In the genomic region with DNA sequence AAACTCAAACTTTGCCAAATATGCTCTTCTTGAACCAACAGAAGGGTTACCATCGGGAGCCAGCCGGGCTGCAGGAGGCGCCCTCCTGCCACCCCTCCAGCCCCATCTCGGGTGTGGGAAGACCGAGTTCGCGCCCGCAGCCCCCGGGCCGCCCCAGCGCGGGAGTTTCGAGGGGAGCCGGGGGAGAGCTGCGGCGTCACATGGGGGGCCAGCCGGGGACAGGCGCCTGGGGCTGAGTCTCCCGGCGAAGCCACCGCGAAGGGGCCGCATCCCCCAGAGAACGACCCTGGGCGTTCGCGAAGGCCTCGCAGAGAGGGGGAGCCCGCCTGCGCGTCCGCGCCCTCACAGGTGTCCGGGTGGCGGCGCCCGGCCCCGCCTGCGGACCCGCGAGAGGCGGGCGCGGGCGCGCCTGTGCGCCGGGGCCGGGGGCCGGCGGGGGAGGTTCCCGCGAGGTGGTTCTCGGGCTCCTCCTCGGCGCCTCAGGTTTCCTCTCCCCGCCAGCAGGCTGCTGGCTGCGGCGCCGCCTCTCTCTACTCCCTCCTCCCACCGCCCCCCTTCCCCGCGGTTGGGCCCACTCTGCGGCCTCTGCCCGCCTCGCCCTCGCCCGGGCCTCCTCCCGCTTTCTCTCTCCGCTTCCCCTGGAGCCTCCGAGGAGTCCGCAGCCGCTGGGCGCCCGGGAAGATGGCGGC, we compare ENCODE assay signal across 1 cellular context.
A peak's percentile ranks its signal among the peaks of the same experiment; 100 is the strongest.
TF ChIP-seq lines count a peak whose summit lies in the region.

A gene with protein sequence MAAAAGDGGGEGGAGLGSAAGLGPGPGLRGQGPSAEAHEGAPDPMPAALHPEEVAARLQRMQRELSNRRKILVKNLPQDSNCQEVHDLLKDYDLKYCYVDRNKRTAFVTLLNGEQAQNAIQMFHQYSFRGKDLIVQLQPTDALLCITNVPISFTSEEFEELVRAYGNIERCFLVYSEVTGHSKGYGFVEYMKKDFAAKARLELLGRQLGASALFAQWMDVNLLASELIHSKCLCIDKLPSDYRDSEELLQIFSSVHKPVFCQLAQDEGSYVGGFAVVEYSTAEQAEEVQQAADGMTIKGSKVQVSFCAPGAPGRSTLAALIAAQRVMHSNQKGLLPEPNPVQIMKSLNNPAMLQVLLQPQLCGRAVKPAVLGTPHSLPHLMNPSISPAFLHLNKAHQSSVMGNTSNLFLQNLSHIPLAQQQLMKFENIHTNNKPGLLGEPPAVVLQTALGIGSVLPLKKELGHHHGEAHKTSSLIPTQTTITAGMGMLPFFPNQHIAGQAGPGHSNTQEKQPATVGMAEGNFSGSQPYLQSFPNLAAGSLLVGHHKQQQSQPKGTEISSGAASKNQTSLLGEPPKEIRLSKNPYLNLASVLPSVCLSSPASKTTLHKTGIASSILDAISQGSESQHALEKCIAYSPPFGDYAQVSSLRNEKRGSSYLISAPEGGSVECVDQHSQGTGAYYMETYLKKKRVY (plus strand): TSS at position 584 of the 689 bp plus-strand sequence. CDS start 98 bp downstream, at position 682.

TF ChIP-seq in K562, 482 proteins besides CTCF, POLR2A, EP300 and RAD21 (continued from another document and continues in another):
- TF ChIP-seq, protein P1, sequence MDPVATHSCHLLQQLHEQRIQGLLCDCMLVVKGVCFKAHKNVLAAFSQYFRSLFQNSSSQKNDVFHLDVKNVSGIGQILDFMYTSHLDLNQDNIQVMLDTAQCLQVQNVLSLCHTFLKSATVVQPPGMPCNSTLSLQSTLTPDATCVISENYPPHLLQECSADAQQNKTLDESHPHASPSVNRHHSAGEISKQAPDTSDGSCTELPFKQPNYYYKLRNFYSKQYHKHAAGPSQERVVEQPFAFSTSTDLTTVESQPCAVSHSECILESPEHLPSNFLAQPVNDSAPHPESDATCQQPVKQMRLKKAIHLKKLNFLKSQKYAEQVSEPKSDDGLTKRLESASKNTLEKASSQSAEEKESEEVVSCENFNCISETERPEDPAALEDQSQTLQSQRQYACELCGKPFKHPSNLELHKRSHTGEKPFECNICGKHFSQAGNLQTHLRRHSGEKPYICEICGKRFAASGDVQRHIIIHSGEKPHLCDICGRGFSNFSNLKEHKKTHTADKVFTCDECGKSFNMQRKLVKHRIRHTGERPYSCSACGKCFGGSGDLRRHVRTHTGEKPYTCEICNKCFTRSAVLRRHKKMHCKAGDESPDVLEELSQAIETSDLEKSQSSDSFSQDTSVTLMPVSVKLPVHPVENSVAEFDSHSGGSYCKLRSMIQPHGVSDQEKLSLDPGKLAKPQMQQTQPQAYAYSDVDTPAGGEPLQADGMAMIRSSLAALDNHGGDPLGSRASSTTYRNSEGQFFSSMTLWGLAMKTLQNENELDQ (CRISPR knock-in tag; IDR thresholded peaks at IDR 0.05; ENCODE audit: borderline replicate concordance) = no peak
- TF ChIP-seq ATF7 (IDR thresholded peaks at IDR 0.05) (peak; percentile 81; the same call in 1 of the 2 replicates), PYGO2 (tag; IDR thresholded peaks at IDR 0.05) (no peak), TRIM28 (IDR thresholded peaks at IDR 0.05) (no peak), MCM3 (IDR thresholded peaks at IDR 0.05) (no peak), PCBP1 (IDR thresholded peaks at IDR 0.05; ENCODE audit: low read depth, low read length, poor library complexity, severe bottlenecking) (no peak), BCL6 (CRISPR knock-in tag; IDR thresholded peaks at IDR 0.05) (no peak), NFE2 (IDR thresholded peaks at IDR 0.05; ENCODE audit: low read depth) (no peak), ZFP1 (CRISPR knock-in tag; IDR thresholded peaks at IDR 0.05) (no peak), ZNF239 (CRISPR knock-in tag; IDR thresholded peaks at IDR 0.05) (no peak), ASH1L (IDR thresholded peaks at IDR 0.05; ENCODE audit: borderline replicate concordance, low read depth, partially characterized antibody) (no peak), MAZ (CRISPR knock-in tag; conservative IDR thresholded peaks at IDR 0.05 in 1 of 2, IDR thresholded peaks at IDR 0.05 in 1 of 2) (peak; percentile 87 to 89), KDM1A (IDR thresholded peaks at IDR 0.05) (no peak), EWSR1 (IDR thresholded peaks at IDR 0.05; ENCODE audit: borderline replicate concordance, low read depth, partially characterized antibody) (no peak), MTA1 (IDR thresholded peaks at IDR 0.05; ENCODE audit: borderline replicate concordance) (no peak), PRPF4 (IDR thresholded peaks at IDR 0.05; ENCODE audit: insufficient read depth, low read depth, low read length, poor library complexity, severe bottlenecking) (no peak), ARNT (IDR thresholded peaks at IDR 0.05) (no peak), ZNF785 (CRISPR knock-in tag; IDR thresholded peaks at IDR 0.05) (no peak), ARID2 (IDR thresholded peaks at IDR 0.05) (no peak), HNRNPK (IDR thresholded peaks at IDR 0.05; ENCODE audit: low read depth, low read length, poor library complexity, severe bottlenecking) (no peak), IRF2 (CRISPR knock-in tag; IDR thresholded peaks at IDR 0.05) (no peak), POLR3G (IDR thresholded peaks at IDR 0.05; ENCODE audit: extremely low read depth, insufficient read length, insufficient replicate concordance) (no peak), SMARCA5 (IDR thresholded peaks at IDR 0.05) (no peak), U2AF2 (optimal IDR thresholded peaks at IDR 0.05; ENCODE audit: low read depth, low read length) (no peak), SRSF9 (IDR thresholded peaks at IDR 0.05; ENCODE audit: borderline replicate concordance, low read depth, low read length) (no peak), FOXK1 (CRISPR knock-in tag; IDR thresholded peaks at IDR 0.05; ENCODE audit: borderline replicate concordance) (no peak), YY1 (IDR thresholded peaks at IDR 0.05; ENCODE audit: borderline replicate concordance in 1 of 3, control insufficient read depth in 1 of 3, extremely low read depth in 1 of 3, insufficient read depth in 3 of 3, insufficient read length in 1 of 3, insufficient replicate concordance in 2 of 3, low read depth in 1 of 3, low read length in 2 of 3) (peak in 2 of 3 experiments; percentile 26 to 72), NFATC3 (IDR thresholded peaks at IDR 0.05) (no peak), HDAC6 (IDR thresholded peaks at IDR 0.05; ENCODE audit: low read depth, low read length) (no peak), ZNF717 (CRISPR knock-in tag; IDR thresholded peaks at IDR 0.05) (no peak), NR2C2 (CRISPR knock-in tag; IDR thresholded peaks at IDR 0.05) (no peak), NR2C2 (tag; IDR thresholded peaks at IDR 0.05) (no peak; the same call in 1 of the 2 replicates), ESRRA (IDR thresholded peaks at IDR 0.05; ENCODE audit: borderline replicate concordance, low read depth) (peak; percentile 51; the same call in 1 of the 2 replicates)
- TF ChIP-seq, protein P2, sequence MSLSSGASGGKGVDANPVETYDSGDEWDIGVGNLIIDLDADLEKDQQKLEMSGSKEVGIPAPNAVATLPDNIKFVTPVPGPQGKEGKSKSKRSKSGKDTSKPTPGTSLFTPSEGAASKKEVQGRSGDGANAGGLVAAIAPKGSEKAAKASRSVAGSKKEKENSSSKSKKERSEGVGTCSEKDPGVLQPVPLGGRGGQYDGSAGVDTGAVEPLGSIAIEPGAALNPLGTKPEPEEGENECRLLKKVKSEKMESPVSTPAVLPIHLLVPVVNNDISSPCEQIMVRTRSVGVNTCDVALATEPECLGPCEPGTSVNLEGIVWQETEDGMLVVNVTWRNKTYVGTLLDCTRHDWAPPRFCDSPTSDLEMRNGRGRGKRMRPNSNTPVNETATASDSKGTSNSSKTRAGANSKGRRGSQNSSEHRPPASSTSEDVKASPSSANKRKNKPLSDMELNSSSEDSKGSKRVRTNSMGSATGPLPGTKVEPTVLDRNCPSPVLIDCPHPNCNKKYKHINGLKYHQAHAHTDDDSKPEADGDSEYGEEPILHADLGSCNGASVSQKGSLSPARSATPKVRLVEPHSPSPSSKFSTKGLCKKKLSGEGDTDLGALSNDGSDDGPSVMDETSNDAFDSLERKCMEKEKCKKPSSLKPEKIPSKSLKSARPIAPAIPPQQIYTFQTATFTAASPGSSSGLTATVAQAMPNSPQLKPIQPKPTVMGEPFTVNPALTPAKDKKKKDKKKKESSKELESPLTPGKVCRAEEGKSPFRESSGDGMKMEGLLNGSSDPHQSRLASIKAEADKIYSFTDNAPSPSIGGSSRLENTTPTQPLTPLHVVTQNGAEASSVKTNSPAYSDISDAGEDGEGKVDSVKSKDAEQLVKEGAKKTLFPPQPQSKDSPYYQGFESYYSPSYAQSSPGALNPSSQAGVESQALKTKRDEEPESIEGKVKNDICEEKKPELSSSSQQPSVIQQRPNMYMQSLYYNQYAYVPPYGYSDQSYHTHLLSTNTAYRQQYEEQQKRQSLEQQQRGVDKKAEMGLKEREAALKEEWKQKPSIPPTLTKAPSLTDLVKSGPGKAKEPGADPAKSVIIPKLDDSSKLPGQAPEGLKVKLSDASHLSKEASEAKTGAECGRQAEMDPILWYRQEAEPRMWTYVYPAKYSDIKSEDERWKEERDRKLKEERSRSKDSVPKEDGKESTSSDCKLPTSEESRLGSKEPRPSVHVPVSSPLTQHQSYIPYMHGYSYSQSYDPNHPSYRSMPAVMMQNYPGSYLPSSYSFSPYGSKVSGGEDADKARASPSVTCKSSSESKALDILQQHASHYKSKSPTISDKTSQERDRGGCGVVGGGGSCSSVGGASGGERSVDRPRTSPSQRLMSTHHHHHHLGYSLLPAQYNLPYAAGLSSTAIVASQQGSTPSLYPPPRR (CRISPR knock-in tag; IDR thresholded peaks at IDR 0.05; ENCODE audit: borderline replicate concordance) = no peak
- TF ChIP-seq, protein P3, sequence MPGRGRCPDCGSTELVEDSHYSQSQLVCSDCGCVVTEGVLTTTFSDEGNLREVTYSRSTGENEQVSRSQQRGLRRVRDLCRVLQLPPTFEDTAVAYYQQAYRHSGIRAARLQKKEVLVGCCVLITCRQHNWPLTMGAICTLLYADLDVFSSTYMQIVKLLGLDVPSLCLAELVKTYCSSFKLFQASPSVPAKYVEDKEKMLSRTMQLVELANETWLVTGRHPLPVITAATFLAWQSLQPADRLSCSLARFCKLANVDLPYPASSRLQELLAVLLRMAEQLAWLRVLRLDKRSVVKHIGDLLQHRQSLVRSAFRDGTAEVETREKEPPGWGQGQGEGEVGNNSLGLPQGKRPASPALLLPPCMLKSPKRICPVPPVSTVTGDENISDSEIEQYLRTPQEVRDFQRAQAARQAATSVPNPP (IDR thresholded peaks at IDR 0.05; ENCODE audit: borderline replicate concordance, insufficient read depth, insufficient read length) = no peak
- TF ChIP-seq, protein P4, sequence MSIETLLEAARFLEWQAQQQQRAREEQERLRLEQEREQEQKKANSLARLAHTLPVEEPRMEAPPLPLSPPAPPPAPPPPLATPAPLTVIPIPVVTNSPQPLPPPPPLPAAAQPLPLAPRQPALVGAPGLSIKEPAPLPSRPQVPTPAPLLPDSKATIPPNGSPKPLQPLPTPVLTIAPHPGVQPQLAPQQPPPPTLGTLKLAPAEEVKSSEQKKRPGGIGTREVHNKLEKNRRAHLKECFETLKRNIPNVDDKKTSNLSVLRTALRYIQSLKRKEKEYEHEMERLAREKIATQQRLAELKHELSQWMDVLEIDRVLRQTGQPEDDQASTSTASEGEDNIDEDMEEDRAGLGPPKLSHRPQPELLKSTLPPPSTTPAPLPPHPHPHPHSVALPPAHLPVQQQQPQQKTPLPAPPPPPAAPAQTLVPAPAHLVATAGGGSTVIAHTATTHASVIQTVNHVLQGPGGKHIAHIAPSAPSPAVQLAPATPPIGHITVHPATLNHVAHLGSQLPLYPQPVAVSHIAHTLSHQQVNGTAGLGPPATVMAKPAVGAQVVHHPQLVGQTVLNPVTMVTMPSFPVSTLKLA (conservative IDR thresholded peaks at IDR 0.05) = 0 out of 4 replicates have a peak, but pooled peaks of 1 of the 2 experiments have one; percentile 16
- TF ChIP-seq, protein P5, sequence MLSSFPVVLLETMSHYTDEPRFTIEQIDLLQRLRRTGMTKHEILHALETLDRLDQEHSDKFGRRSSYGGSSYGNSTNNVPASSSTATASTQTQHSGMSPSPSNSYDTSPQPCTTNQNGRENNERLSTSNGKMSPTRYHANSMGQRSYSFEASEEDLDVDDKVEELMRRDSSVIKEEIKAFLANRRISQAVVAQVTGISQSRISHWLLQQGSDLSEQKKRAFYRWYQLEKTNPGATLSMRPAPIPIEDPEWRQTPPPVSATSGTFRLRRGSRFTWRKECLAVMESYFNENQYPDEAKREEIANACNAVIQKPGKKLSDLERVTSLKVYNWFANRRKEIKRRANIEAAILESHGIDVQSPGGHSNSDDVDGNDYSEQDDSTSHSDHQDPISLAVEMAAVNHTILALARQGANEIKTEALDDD (IDR thresholded peaks at IDR 0.05) = no peak
- TF ChIP-seq, protein P6, sequence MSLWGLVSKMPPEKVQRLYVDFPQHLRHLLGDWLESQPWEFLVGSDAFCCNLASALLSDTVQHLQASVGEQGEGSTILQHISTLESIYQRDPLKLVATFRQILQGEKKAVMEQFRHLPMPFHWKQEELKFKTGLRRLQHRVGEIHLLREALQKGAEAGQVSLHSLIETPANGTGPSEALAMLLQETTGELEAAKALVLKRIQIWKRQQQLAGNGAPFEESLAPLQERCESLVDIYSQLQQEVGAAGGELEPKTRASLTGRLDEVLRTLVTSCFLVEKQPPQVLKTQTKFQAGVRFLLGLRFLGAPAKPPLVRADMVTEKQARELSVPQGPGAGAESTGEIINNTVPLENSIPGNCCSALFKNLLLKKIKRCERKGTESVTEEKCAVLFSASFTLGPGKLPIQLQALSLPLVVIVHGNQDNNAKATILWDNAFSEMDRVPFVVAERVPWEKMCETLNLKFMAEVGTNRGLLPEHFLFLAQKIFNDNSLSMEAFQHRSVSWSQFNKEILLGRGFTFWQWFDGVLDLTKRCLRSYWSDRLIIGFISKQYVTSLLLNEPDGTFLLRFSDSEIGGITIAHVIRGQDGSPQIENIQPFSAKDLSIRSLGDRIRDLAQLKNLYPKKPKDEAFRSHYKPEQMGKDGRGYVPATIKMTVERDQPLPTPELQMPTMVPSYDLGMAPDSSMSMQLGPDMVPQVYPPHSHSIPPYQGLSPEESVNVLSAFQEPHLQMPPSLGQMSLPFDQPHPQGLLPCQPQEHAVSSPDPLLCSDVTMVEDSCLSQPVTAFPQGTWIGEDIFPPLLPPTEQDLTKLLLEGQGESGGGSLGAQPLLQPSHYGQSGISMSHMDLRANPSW (CRISPR knock-in tag; IDR thresholded peaks at IDR 0.05) = no peak
- TF ChIP-seq, protein P7, sequence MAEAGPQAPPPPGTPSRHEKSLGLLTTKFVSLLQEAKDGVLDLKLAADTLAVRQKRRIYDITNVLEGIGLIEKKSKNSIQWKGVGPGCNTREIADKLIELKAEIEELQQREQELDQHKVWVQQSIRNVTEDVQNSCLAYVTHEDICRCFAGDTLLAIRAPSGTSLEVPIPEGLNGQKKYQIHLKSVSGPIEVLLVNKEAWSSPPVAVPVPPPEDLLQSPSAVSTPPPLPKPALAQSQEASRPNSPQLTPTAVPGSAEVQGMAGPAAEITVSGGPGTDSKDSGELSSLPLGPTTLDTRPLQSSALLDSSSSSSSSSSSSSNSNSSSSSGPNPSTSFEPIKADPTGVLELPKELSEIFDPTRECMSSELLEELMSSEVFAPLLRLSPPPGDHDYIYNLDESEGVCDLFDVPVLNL (CRISPR knock-in tag; IDR thresholded peaks at IDR 0.05; ENCODE audit: low read depth) = no peak; the same call in 1 of the 2 replicates
- TF ChIP-seq, protein P8, sequence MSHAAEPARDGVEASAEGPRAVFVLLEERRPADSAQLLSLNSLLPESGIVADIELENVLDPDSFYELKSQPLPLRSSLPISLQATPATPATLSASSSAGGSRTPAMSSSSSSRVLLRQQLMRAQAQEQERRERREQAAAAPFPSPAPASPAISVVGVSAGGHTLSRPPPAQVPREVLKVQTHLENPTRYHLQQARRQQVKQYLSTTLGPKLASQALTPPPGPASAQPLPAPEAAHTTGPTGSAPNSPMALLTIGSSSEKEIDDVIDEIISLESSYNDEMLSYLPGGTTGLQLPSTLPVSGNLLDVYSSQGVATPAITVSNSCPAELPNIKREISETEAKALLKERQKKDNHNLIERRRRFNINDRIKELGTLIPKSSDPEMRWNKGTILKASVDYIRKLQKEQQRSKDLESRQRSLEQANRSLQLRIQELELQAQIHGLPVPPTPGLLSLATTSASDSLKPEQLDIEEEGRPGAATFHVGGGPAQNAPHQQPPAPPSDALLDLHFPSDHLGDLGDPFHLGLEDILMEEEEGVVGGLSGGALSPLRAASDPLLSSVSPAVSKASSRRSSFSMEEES (CRISPR knock-in tag; IDR thresholded peaks at IDR 0.05) = no peak
